Comparison of ENCODE assay signal across 1 cellular context in the genomic region with DNA sequence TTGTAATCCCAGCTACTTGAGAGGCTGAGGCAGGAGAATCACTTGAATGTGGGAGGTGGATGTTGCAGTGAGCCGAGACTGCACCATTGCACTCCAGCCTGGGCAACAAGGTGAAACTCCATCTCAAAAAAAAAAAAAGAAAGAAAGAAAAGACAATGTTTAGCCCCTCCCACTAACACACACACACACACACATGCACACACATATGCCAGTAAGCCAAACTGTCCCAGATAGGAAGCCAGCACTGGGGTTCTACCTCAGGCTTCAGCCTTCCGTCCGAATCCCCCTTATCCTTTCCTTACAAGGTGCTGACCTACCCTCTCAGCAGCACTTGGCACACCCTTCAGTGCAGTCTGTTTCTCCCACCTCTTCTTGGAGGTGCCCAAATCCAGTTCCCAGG.
TF ChIP-seq lines count a peak whose summit lies in the region.

No MANE protein-coding gene starts in this region.

TF ChIP-seq in GM12878, 131 proteins besides CTCF, POLR2A, EP300 and RAD21 (continued from another document):
- TF ChIP-seq, protein P1, sequence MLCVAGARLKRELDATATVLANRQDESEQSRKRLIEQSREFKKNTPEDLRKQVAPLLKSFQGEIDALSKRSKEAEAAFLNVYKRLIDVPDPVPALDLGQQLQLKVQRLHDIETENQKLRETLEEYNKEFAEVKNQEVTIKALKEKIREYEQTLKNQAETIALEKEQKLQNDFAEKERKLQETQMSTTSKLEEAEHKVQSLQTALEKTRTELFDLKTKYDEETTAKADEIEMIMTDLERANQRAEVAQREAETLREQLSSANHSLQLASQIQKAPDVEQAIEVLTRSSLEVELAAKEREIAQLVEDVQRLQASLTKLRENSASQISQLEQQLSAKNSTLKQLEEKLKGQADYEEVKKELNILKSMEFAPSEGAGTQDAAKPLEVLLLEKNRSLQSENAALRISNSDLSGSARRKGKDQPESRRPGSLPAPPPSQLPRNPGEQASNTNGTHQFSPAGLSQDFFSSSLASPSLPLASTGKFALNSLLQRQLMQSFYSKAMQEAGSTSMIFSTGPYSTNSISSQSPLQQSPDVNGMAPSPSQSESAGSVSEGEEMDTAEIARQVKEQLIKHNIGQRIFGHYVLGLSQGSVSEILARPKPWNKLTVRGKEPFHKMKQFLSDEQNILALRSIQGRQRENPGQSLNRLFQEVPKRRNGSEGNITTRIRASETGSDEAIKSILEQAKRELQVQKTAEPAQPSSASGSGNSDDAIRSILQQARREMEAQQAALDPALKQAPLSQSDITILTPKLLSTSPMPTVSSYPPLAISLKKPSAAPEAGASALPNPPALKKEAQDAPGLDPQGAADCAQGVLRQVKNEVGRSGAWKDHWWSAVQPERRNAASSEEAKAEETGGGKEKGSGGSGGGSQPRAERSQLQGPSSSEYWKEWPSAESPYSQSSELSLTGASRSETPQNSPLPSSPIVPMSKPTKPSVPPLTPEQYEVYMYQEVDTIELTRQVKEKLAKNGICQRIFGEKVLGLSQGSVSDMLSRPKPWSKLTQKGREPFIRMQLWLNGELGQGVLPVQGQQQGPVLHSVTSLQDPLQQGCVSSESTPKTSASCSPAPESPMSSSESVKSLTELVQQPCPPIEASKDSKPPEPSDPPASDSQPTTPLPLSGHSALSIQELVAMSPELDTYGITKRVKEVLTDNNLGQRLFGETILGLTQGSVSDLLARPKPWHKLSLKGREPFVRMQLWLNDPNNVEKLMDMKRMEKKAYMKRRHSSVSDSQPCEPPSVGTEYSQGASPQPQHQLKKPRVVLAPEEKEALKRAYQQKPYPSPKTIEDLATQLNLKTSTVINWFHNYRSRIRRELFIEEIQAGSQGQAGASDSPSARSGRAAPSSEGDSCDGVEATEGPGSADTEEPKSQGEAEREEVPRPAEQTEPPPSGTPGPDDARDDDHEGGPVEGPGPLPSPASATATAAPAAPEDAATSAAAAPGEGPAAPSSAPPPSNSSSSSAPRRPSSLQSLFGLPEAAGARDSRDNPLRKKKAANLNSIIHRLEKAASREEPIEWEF (IDR thresholded peaks at IDR 0.05; ENCODE audit: insufficient replicate concordance, low read depth, low read length) = no peak
- TF ChIP-seq NR2F1 (conservative IDR thresholded peaks at IDR 0.05) (no peak), POLR2AphosphoS2 (IDR thresholded peaks at IDR 0.05; ENCODE audit: low read depth, low read length) (no peak), POU2F2 (IDR thresholded peaks at IDR 0.05; ENCODE audit: borderline replicate concordance, low read depth, low read length) (no peak), TARDBP (IDR thresholded peaks at IDR 0.05; ENCODE audit: borderline replicate concordance) (no peak), JUND (IDR thresholded peaks at IDR 0.05; ENCODE audit: low read depth, low read length) (no peak), NFYA (IDR thresholded peaks at IDR 0.05; ENCODE audit: borderline replicate concordance, low read depth, low read length) (no peak), SUZ12 (IDR thresholded peaks at IDR 0.05; ENCODE audit: unreplicated experiment) (no peak), MTA3 (IDR thresholded peaks at IDR 0.05; ENCODE audit: borderline replicate concordance, low read length) (no peak), RUNX3 (IDR thresholded peaks at IDR 0.05; ENCODE audit: low read length) (no peak), TCF3 (IDR thresholded peaks at IDR 0.05; ENCODE audit: borderline replicate concordance, insufficient read depth, low read depth, low read length) (no peak), GATAD2B (conservative IDR thresholded peaks at IDR 0.05; ENCODE audit: low read depth) (no peak), SMARCA5 (IDR thresholded peaks at IDR 0.05) (no peak)
- TF ChIP-seq, protein P2, sequence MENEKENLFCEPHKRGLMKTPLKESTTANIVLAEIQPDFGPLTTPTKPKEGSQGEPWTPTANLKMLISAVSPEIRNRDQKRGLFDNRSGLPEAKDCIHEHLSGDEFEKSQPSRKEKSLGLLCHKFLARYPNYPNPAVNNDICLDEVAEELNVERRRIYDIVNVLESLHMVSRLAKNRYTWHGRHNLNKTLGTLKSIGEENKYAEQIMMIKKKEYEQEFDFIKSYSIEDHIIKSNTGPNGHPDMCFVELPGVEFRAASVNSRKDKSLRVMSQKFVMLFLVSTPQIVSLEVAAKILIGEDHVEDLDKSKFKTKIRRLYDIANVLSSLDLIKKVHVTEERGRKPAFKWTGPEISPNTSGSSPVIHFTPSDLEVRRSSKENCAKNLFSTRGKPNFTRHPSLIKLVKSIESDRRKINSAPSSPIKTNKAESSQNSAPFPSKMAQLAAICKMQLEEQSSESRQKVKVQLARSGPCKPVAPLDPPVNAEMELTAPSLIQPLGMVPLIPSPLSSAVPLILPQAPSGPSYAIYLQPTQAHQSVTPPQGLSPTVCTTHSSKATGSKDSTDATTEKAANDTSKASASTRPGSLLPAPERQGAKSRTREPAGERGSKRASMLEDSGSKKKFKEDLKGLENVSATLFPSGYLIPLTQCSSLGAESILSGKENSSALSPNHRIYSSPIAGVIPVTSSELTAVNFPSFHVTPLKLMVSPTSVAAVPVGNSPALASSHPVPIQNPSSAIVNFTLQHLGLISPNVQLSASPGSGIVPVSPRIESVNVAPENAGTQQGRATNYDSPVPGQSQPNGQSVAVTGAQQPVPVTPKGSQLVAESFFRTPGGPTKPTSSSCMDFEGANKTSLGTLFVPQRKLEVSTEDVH (IDR thresholded peaks at IDR 0.05; ENCODE audit: low read depth, partially characterized antibody) = no peak
- TF ChIP-seq, protein P3, sequence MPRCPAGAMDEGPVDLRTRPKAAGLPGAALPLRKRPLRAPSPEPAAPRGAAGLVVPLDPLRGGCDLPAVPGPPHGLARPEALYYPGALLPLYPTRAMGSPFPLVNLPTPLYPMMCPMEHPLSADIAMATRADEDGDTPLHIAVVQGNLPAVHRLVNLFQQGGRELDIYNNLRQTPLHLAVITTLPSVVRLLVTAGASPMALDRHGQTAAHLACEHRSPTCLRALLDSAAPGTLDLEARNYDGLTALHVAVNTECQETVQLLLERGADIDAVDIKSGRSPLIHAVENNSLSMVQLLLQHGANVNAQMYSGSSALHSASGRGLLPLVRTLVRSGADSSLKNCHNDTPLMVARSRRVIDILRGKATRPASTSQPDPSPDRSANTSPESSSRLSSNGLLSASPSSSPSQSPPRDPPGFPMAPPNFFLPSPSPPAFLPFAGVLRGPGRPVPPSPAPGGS (IDR thresholded peaks at IDR 0.05; ENCODE audit: borderline replicate concordance, insufficient read depth, low read depth, low read length, poor library complexity, severe bottlenecking) = no peak
- TF ChIP-seq, protein P4, sequence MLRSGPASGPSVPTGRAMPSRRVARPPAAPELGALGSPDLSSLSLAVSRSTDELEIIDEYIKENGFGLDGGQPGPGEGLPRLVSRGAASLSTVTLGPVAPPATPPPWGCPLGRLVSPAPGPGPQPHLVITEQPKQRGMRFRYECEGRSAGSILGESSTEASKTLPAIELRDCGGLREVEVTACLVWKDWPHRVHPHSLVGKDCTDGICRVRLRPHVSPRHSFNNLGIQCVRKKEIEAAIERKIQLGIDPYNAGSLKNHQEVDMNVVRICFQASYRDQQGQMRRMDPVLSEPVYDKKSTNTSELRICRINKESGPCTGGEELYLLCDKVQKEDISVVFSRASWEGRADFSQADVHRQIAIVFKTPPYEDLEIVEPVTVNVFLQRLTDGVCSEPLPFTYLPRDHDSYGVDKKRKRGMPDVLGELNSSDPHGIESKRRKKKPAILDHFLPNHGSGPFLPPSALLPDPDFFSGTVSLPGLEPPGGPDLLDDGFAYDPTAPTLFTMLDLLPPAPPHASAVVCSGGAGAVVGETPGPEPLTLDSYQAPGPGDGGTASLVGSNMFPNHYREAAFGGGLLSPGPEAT (IDR thresholded peaks at IDR 0.05; ENCODE audit: low read depth) = no peak
- TF ChIP-seq, protein P5, sequence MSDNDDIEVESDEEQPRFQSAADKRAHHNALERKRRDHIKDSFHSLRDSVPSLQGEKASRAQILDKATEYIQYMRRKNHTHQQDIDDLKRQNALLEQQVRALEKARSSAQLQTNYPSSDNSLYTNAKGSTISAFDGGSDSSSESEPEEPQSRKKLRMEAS (IDR thresholded peaks at IDR 0.05; ENCODE audit: low read depth, low read length) = no peak
